ENCODE assay signal across 18 cellular contexts in genomic region chr20:19466204-19466928, GRCh38.
"Had no signal": no experiment of that assay in that cellular context is flagged by ENCODE, and none has a peak within 500 bp of the region (broad histone marks: within the 10 kb centered on the region; RNA-seq: fewer than 3 reads in every experiment).

No MANE protein-coding gene starts in this region.

- H3K36me3 Mint-ChIP-seq: activated CD8-positive, alpha-beta memory T cell treated with anti-CD3 and anti-CD28 coated beads, Interleukin-2, amount 10 ng/mL, durations not matched to agents 7 days and 5 days; activated naive CD4-positive, alpha-beta T cell treated with anti-CD3 and anti-CD28 coated beads, Interleukin-2, amount 50 U/mL, for 24 hours; naive thymus-derived CD8-positive, alpha-beta T cell had no signal

- DNase-seq: activated CD4-positive, alpha-beta T cell treated with anti-CD3 and anti-CD28 coated beads for 36 hours; activated CD4-positive, CD25-positive, alpha-beta regulatory T cell; activated CD8-positive, alpha-beta memory T cell treated with anti-CD3 and anti-CD28 coated beads, Interleukin-2, amount 10 ng/mL, durations not matched to agents 7 days and 5 days; activated CD8-positive, alpha-beta T cell treated with anti-CD3 and anti-CD28 coated beads, Interleukin-2, amount 10 ng/mL, durations not matched to agents 7 days and 5 days; activated T-cell treated with anti-CD3 and anti-CD28 coated beads, Interleukin-2, amount 50 U/mL, for 48 hours; dermis blood vessel endothelial cell; effector CD4-positive, alpha-beta T cell; head of caudate nucleus; hippocampal formation; midbrain; naive thymus-derived CD8-positive, alpha-beta T cell; sigmoid colon; stimulated activated CD4-positive, alpha-beta T cell treated with anti-CD3 and anti-CD28 coated beads, Interleukin-1b, Interleukin-23, amount 100 ng/mL, for 48 hours; stimulated activated naive CD4-positive, alpha-beta T cell; transverse colon had no signal

- H3K4me2 ChIP-seq: smooth muscle cell had no signal

- H3K9me3 ChIP-seq: sigmoid colon, transverse colon had no signal

- H3K27me3 Mint-ChIP-seq: activated CD8-positive, alpha-beta memory T cell treated with anti-CD3 and anti-CD28 coated beads, Interleukin-2, amount 10 ng/mL, durations not matched to agents 7 days and 5 days; activated naive CD4-positive, alpha-beta T cell treated with anti-CD3 and anti-CD28 coated beads, Interleukin-2, amount 50 U/mL, for 24 hours had no signal

- H3K9me3 Mint-ChIP-seq: activated naive CD4-positive, alpha-beta T cell treated with anti-CD3 and anti-CD28 coated beads, Interleukin-2, amount 50 U/mL, for 24 hours; activated T-helper 2 cell treated with anti-CD3 and anti-CD28 coated beads, Interferon-gamma antibody, Interleukin-2, Interleukin-4, amounts not matched to agents 10 μg/mL and 5 μg/mL and 100 μg/mL, durations not matched to agents 14 hours and 24 hours and 36 hours; naive thymus-derived CD8-positive, alpha-beta T cell had no signal

- H3K4me3 Mint-ChIP-seq: activated CD4-positive, alpha-beta T cell treated with anti-CD3 and anti-CD28 coated beads for 36 hours; activated CD8-positive, alpha-beta memory T cell treated with anti-CD3 and anti-CD28 coated beads, Interleukin-2, amount 10 ng/mL, durations not matched to agents 7 days and 5 days; activated CD8-positive, alpha-beta T cell treated with anti-CD3 and anti-CD28 coated beads, Interleukin-2, amount 10 ng/mL, durations not matched to agents 7 days and 5 days; activated naive CD4-positive, alpha-beta T cell treated with anti-CD3 and anti-CD28 coated beads, Interleukin-2, amount 50 U/mL, for 24 hours; naive thymus-derived CD8-positive, alpha-beta T cell had no signal

- H3K27me3 ChIP-seq: sigmoid colon, transverse colon had no signal

- H3K4me3 ChIP-seq: sigmoid colon, smooth muscle cell, transverse colon had no signal

- H3K27ac ChIP-seq: sigmoid colon, transverse colon had no signal

- H3K4me1 Mint-ChIP-seq: activated CD4-positive, alpha-beta T cell treated with anti-CD3 and anti-CD28 coated beads for 36 hours; activated CD8-positive, alpha-beta memory T cell treated with anti-CD3 and anti-CD28 coated beads, Interleukin-2, amount 10 ng/mL, durations not matched to agents 7 days and 5 days; activated naive CD4-positive, alpha-beta T cell treated with anti-CD3 and anti-CD28 coated beads, Interleukin-2, amount 50 U/mL, for 24 hours; naive thymus-derived CD8-positive, alpha-beta T cell had no signal

- H3K27ac Mint-ChIP-seq: activated CD4-positive, alpha-beta T cell treated with anti-CD3 and anti-CD28 coated beads for 36 hours; activated CD8-positive, alpha-beta memory T cell treated with anti-CD3 and anti-CD28 coated beads, Interleukin-2, amount 10 ng/mL, durations not matched to agents 7 days and 5 days; activated CD8-positive, alpha-beta T cell treated with anti-CD3 and anti-CD28 coated beads, Interleukin-2, amount 10 ng/mL, durations not matched to agents 7 days and 5 days; activated naive CD4-positive, alpha-beta T cell treated with anti-CD3 and anti-CD28 coated beads, Interleukin-2, amount 50 U/mL, for 24 hours; activated T-helper 2 cell treated with anti-CD3 and anti-CD28 coated beads, Interferon-gamma antibody, Interleukin-2, Interleukin-4, amounts not matched to agents 10 μg/mL and 5 μg/mL and 100 μg/mL, durations not matched to agents 14 hours and 24 hours and 36 hours; naive thymus-derived CD8-positive, alpha-beta T cell had no signal

- H3K36me3 ChIP-seq: sigmoid colon, transverse colon had no signal
